Comparison of ENCODE assay signal across 18 cellular contexts in the genomic region with DNA sequence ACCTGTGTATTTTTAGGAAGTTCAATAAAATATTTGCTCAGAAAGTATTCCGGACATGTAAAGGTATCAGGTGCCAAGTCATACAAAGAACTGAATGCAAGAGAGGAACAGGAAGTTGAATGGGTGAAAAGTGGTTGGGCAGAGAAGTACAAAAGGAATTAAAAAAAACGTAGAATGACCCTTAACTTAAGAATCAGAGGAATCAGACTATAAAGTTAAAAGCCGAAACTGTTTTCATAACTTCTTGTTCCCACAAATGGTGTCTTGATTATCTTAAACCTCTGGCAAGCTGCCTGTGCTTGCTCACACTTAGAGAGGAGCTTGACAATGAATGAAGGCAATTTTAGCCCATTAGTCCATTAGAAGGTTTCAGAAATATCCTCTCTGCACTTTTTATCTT.
DNase-seq lines count a peak whose midpoint lies in the region; ATAC-seq and TF ChIP-seq lines count a peak whose summit lies in the region.
"Had no signal": no experiment of that assay in that cellular context is flagged by ENCODE, and none has a peak within 500 bp of the region (broad histone marks: within the 10 kb centered on the region; RNA-seq: fewer than 3 reads in every experiment).

No MANE protein-coding gene starts in this region.

- H3K4me3 ChIP-seq in fibroblast of the aortic adventitia (ENCODE audit: low read depth, low read length), result no peak overlapping the region
- H3K4me3 ChIP-seq: GM23338, SJSA1 had no signal

- ATAC-seq in GM18858 (IDR thresholded peaks at IDR 0.05; ENCODE audit: unreplicated experiment) (peak; percentile 57), HG03460 (IDR thresholded peaks at IDR 0.05; ENCODE audit: unreplicated experiment) (no peak)
- ATAC-seq: GM23338, T-cell had no signal

- no peak for TF ChIP-seq CTCF in Calu3 (IDR thresholded peaks at IDR 0.05; ENCODE audit: unreplicated experiment)
- no peak for TF ChIP-seq CTCF in fibroblast of the aortic adventitia (IDR thresholded peaks at IDR 0.05; ENCODE audit: insufficient read depth, low read length)

- intact Hi-C loops in Calu3 (cut with micrococcal nuclease; ENCODE audit: unreplicated experiment), result loop anchor here (10.0 kb wide), 2 partner anchors 390 to 500 kb away; no protein-coding TSS in a partner anchor

- peaks cover 8% of the 10 kb centered on the region for H3K4me1 Mint-ChIP-seq in Calu3 (ENCODE audit: low read depth, unreplicated experiment)
- H3K4me1 Mint-ChIP-seq in T-helper 2 cell treated with Interferon-gamma antibody and Interleukin-4, amounts not matched to agents 5 μg/mL and 100 μg/mL, for 36 hours (ENCODE audit: low read depth), result no peaks in the 10 kb centered on the region
- H3K4me1 Mint-ChIP-seq: B cell, T-cell had no signal

- BruUV-seq in Calu3 (replicated peaks; lab: Mats Ljungman, UMichigan), result no TSS peak

- CTCF ChIA-PET in Calu3 (lab: Charles Lee), result no interaction called here

- no peaks in the 10 kb centered on the region for H3K9me3 Mint-ChIP-seq in Calu3 (ENCODE audit: low read depth, unreplicated experiment)
- no peaks in the 10 kb centered on the region for H3K9me3 Mint-ChIP-seq in T-helper 2 cell treated with Interferon-gamma antibody and Interleukin-4, amounts not matched to agents 5 μg/mL and 100 μg/mL, for 36 hours
- H3K9me3 Mint-ChIP-seq: CD4-positive, alpha-beta T cell; GM23338 had no signal

- H3K27ac Mint-ChIP-seq in Calu3 (ENCODE audit: unreplicated experiment), result peak overlapping the region; percentile 42
- H3K27ac Mint-ChIP-seq in T-helper 2 cell treated with Interferon-gamma antibody and Interleukin-4, amounts not matched to agents 5 μg/mL and 100 μg/mL, for 36 hours, result no peak overlapping the region
- H3K27ac Mint-ChIP-seq: B cell; CD4-positive, alpha-beta T cell; GM23338; T-cell had no signal

- no peaks in the 10 kb centered on the region for H3K36me3 Mint-ChIP-seq in Calu3 (ENCODE audit: insufficient read depth, unreplicated experiment)
- H3K36me3 Mint-ChIP-seq in T-helper 2 cell treated with Interferon-gamma antibody and Interleukin-4, amounts not matched to agents 5 μg/mL and 100 μg/mL, for 36 hours (ENCODE audit: low read depth), result no peaks in the 10 kb centered on the region
- H3K36me3 Mint-ChIP-seq: T-cell had no signal

- H3K27me3 Mint-ChIP-seq in Calu3 (ENCODE audit: unreplicated experiment), result no peaks in the 10 kb centered on the region
- no peaks in the 10 kb centered on the region for H3K27me3 Mint-ChIP-seq in T-helper 2 cell treated with Interferon-gamma antibody and Interleukin-4, amounts not matched to agents 5 μg/mL and 100 μg/mL, for 36 hours (ENCODE audit: low read depth)
- H3K27me3 Mint-ChIP-seq: B cell; CD4-positive, alpha-beta T cell; T-cell had no signal

- no peak overlapping the region for H3K4me3 Mint-ChIP-seq in Calu3 (ENCODE audit: low read depth, unreplicated experiment)
- no peak overlapping the region for H3K4me3 Mint-ChIP-seq in T-helper 2 cell treated with Interferon-gamma antibody and Interleukin-4, amounts not matched to agents 5 μg/mL and 100 μg/mL, for 36 hours
- H3K4me3 Mint-ChIP-seq: B cell; CD4-positive, alpha-beta T cell; GM23338; T-cell had no signal

- DNase-seq in Calu3 (no peak), RPMI8226 (peak; percentile 8), fibroblast of the aortic adventitia (ENCODE audit: low read depth) (peak; percentile 10)
- no peak for DNase-seq in stimulated activated CD4-positive, alpha-beta T cell treated with anti-CD3 and anti-CD28 coated beads, Interleukin-4, amount 100 ng/mL, for 4 hours
- no peak for DNase-seq in T-helper 2 cell treated with Interferon-gamma antibody and Interleukin-4, amounts not matched to agents 5 μg/mL and 100 μg/mL, for 36 hours (ENCODE audit: low spot score)
- DNase-seq: CD4-positive, alpha-beta T cell; DND-41; GF-D8; KBM-7; NCI-H187 treated with DMSO at 0.1 percent for 48 hours; NCI-H510A; NCI-H82; T-cell had no signal

Comparison
In these comparisons a context has a peak if more than half of its experiments do, and no peak if none do; other contexts are left out.
1. DNase-seq: peak in RPMI8226 (single experiment) and fibroblast of the aortic adventitia (single experiment); none in Calu3 (single experiment), stimulated activated CD4-positive, alpha-beta T cell treated with anti-CD3 and anti-CD28 coated beads, Interleukin-4, amount 100 ng/mL, for 4 hours (0 of 2) and T-helper 2 cell treated with Interferon-gamma antibody and Interleukin-4, amounts not matched to agents 5 μg/mL and 100 μg/mL, for 36 hours (single experiment).